ENCODE assay signal across 15 cellular contexts in genomic region chr1:24786191-24786590, GRCh38. TPM values are rescaled to one million over a fixed set of nuclear protein-coding genes. Genes with fewer than 3 reads are reported as not detected.
DNase-seq lines count a peak whose midpoint lies in the region; ATAC-seq and TF ChIP-seq lines count a peak whose summit lies in the region.
"Had no signal": no experiment of that assay in that cellular context is flagged by ENCODE, and none has a peak within 500 bp of the region (broad histone marks: within the 10 kb centered on the region; RNA-seq: fewer than 3 reads in every experiment).

No MANE protein-coding gene starts in this region.

- H3K27me3 Mint-ChIP-seq in natural killer cell (ENCODE audit: low read depth in 2 of 2): no peaks in the 10 kb centered on the region
- H3K27me3 Mint-ChIP-seq in naive thymus-derived CD4-positive, alpha-beta T cell: no peaks in the 10 kb centered on the region
- H3K27me3 Mint-ChIP-seq: stimulated activated memory B cell treated with anti-CD40 and anti-IgM and Interleukin-4, amounts not matched to agents 10 μg/mL and 1 μg/mL and 100 μg/mL, for 72 hours had no signal

- TF ChIP-seq CTCF in RWPE1 (conservative IDR thresholded peaks at IDR 0.05; ENCODE audit: low read depth): no peak
- no peak for TF ChIP-seq CTCF in natural killer cell (IDR thresholded peaks at IDR 0.05)

- peaks cover 7 to 12% of the 10 kb centered on the region in 2 donors for H3K4me1 Mint-ChIP-seq in natural killer cell
- H3K4me1 Mint-ChIP-seq in naive thymus-derived CD4-positive, alpha-beta T cell: peaks cover 0 to 2% (median 0%) of the 10 kb centered on the region in 7 donors

- H3K36me3 Mint-ChIP-seq in natural killer cell: no peaks in the 10 kb centered on the region
- no peaks in the 10 kb centered on the region for H3K36me3 Mint-ChIP-seq in naive thymus-derived CD4-positive, alpha-beta T cell
- H3K36me3 Mint-ChIP-seq: CD8-positive, alpha-beta T cell had no signal

- no peaks in the 10 kb centered on the region for H3K9me3 ChIP-seq in naive thymus-derived CD4-positive, alpha-beta T cell (ENCODE audit: control insufficient read depth in 2 of 3, low read length in 3 of 3)
- H3K9me3 ChIP-seq: ovary had no signal

- no peaks in the 10 kb centered on the region for H3K36me3 ChIP-seq in naive thymus-derived CD4-positive, alpha-beta T cell (ENCODE audit: control insufficient read depth in 2 of 3, insufficient read depth in 3 of 3, low read length in 3 of 3)
- H3K36me3 ChIP-seq: ovary had no signal

- POLR2A ChIA-PET in RWPE1 (lab: Yijun Ruan, JAX; ENCODE audit: low non-redundant PET): no interaction called here
- POLR2A ChIA-PET in naive thymus-derived CD4-positive, alpha-beta T cell (lab: Charles Lee): no interaction called here

- CTCF ChIA-PET in RWPE1 (lab: Yijun Ruan, JAX): interaction anchor here (0.7 kb wide), 1 partner anchor 317 kb away, joined by 3 read pairs; no protein-coding TSS in a partner anchor
- CTCF ChIA-PET in naive thymus-derived CD4-positive, alpha-beta T cell (lab: Charles Lee): no interaction called here

- DNase-seq in CD1c-positive myeloid dendritic cell (ENCODE audit: extremely low spot score) (peak; percentile 52), RWPE1 (ENCODE audit: low spot score) (peak; percentile 36), fibroblast of peridontal ligament (ENCODE audit: extremely low read depth) (peak; percentile 64), natural killer cell (no peak), occipital lobe (lab: John Stamatoyannopoulos, UW) (no peak)
- no peak for DNase-seq in naive thymus-derived CD4-positive, alpha-beta T cell
- DNase-seq: CD8-positive, alpha-beta T cell; NCI-H1092; NCI-H526; ovary; stimulated activated CD4-positive, alpha-beta T cell treated with anti-CD3 and anti-CD28 coated beads, Interleukin-2, amount 100 ng/mL, for 24 hours had no signal

- H3K4me3 ChIP-seq in naive thymus-derived CD4-positive, alpha-beta T cell (ENCODE audit: low read length): no peak overlapping the region
- H3K4me3 ChIP-seq: ovary had no signal

- peak overlapping the region; percentile 78 for H3K4me3 Mint-ChIP-seq in natural killer cell
- H3K4me3 Mint-ChIP-seq in naive thymus-derived CD4-positive, alpha-beta T cell: no peak overlapping the region
- H3K4me3 Mint-ChIP-seq: brain; CD8-positive, alpha-beta T cell; stimulated activated memory B cell treated with anti-CD40 and anti-IgM and Interleukin-4, amounts not matched to agents 10 μg/mL and 1 μg/mL and 100 μg/mL, for 72 hours had no signal

- no peaks in the 10 kb centered on the region for H3K9me3 Mint-ChIP-seq in natural killer cell
- H3K9me3 Mint-ChIP-seq in naive thymus-derived CD4-positive, alpha-beta T cell: no peaks in the 10 kb centered on the region
- H3K9me3 Mint-ChIP-seq: CD8-positive, alpha-beta T cell; stimulated activated memory B cell treated with anti-CD40 and anti-IgM and Interleukin-4, amounts not matched to agents 10 μg/mL and 1 μg/mL and 100 μg/mL, for 72 hours had no signal

- H3K27ac ChIP-seq in RWPE1: peak overlapping the region; percentile 54
- H3K27ac ChIP-seq in naive thymus-derived CD4-positive, alpha-beta T cell (ENCODE audit: low read depth, low read length): no peak overlapping the region
- H3K27ac ChIP-seq: ovary had no signal

- no peaks in the 10 kb centered on the region for H3K4me1 ChIP-seq in naive thymus-derived CD4-positive, alpha-beta T cell (ENCODE audit: control insufficient read depth in 2 of 2, insufficient read depth in 2 of 2, low read length in 2 of 2)

- H3K27me3 ChIP-seq in naive thymus-derived CD4-positive, alpha-beta T cell (ENCODE audit: control insufficient read depth in 2 of 2, insufficient read depth in 2 of 2, low read length in 2 of 2): no peaks in the 10 kb centered on the region
- H3K27me3 ChIP-seq: ovary had no signal

- intact Hi-C loops in natural killer cell (cut with micrococcal nuclease): no loop called here
- intact Hi-C loops in naive thymus-derived CD4-positive, alpha-beta T cell (cut with micrococcal nuclease): no loop called here

- ATAC-seq in natural killer cell (peak in 1 of 3 donors; percentile 64), HG03460 (IDR thresholded peaks at IDR 0.05; ENCODE audit: unreplicated experiment) (no peak), GM19328 (IDR thresholded peaks at IDR 0.05; ENCODE audit: unreplicated experiment) (no peak)
- ATAC-seq in naive thymus-derived CD4-positive, alpha-beta T cell: no peak
- ATAC-seq: CD8-positive, alpha-beta T cell; stimulated activated memory B cell treated with anti-CD40 and anti-IgM and Interleukin-4, amounts not matched to agents 10 μg/mL and 1 μg/mL and 100 μg/mL, for 72 hours had no signal

- H3K27ac Mint-ChIP-seq in natural killer cell: peak overlapping the region; percentile 26 to 64
- no peak overlapping the region for H3K27ac Mint-ChIP-seq in naive thymus-derived CD4-positive, alpha-beta T cell
- H3K27ac Mint-ChIP-seq: CD8-positive, alpha-beta T cell; stimulated activated memory B cell treated with anti-CD40 and anti-IgM and Interleukin-4, amounts not matched to agents 10 μg/mL and 1 μg/mL and 100 μg/mL, for 72 hours had no signal

RNA-seq across cellular contexts. Expression of gene CLIC4, which starts 40.9 kb away (rescaled TPM):
- total RNA-seq in natural killer cell (10 to 100 TPM in 1 of 3 donors, 1 to 10 TPM in 2; 3.8 to 11.5 (median 5.0) TPM), occipital lobe (96.7 TPM)
- total RNA-seq in naive thymus-derived CD4-positive, alpha-beta T cell: 10 to 100 TPM in 1 of 5 experiments, 1 to 10 TPM in 4; 1.4 to 16.8 (median 5.1) TPM
- polyA plus RNA-seq in naive thymus-derived CD4-positive, alpha-beta T cell: under 1 TPM; 0.54 to 0.58 TPM

Comparison
In these comparisons a context has a peak if more than half of its experiments do, and no peak if none do; other contexts are left out.
1. DNase-seq: peak in CD1c-positive myeloid dendritic cell (single experiment), RWPE1 (single experiment) and fibroblast of peridontal ligament (single experiment); none in natural killer cell (single experiment), naive thymus-derived CD4-positive, alpha-beta T cell (0 of 9) and occipital lobe (single experiment).
2. H3K27ac Mint-ChIP-seq: peak in natural killer cell (2 of 2); none in naive thymus-derived CD4-positive, alpha-beta T cell (0 of 9).